ENCODE assay signal across 1 cellular context in the genomic region with DNA sequence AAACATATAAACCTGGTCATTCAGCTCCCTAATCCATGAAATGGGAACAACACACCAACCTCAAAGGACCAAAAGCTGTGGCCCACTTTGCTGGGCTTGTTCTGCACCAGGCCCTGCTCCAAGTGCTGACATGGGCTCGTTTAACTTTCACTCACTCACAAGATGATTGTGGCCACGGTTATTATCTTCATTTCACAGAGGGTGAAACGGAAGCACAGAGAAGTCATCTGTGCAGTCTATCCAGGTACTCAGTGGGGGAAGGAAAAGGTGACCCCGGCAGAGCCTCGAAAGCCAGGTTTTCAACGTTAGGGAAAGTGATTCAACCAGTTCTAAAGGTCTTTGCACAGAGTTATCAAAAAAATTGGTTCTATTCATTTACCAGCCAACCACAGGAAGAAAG.
TF ChIP-seq lines count a peak whose summit lies in the region.

No MANE protein-coding gene starts in this region.

TF ChIP-seq in H1, 55 proteins besides CTCF, POLR2A, EP300 and RAD21 (continued from another document):
- TF ChIP-seq, protein P1, sequence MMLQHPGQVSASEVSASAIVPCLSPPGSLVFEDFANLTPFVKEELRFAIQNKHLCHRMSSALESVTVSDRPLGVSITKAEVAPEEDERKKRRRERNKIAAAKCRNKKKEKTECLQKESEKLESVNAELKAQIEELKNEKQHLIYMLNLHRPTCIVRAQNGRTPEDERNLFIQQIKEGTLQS (IDR thresholded peaks at IDR 0.05; ENCODE audit: insufficient read depth, low read depth, low read length), result no peak
- TF ChIP-seq TCF12 (IDR thresholded peaks at IDR 0.05; ENCODE audit: low read depth, low read length) (no peak), SP1 (IDR thresholded peaks at IDR 0.05; ENCODE audit: low read depth, low read length) (no peak), RFX5 (IDR thresholded peaks at IDR 0.05; ENCODE audit: borderline replicate concordance, low read depth, low read length) (no peak), NRF1 (IDR thresholded peaks at IDR 0.05; ENCODE audit: low read depth, low read length) (no peak), HDAC6 (IDR thresholded peaks at IDR 0.05; ENCODE audit: low read depth, low read length) (no peak), YY1 (IDR thresholded peaks at IDR 0.05; ENCODE audit: low read depth, low read length) (no peak), SP4 (IDR thresholded peaks at IDR 0.05; ENCODE audit: low read length) (no peak), POLR2AphosphoS5 (IDR thresholded peaks at IDR 0.05; ENCODE audit: low read depth, low read length) (no peak)
